1 cellular context compared by ENCODE assay signal in the genomic region with DNA sequence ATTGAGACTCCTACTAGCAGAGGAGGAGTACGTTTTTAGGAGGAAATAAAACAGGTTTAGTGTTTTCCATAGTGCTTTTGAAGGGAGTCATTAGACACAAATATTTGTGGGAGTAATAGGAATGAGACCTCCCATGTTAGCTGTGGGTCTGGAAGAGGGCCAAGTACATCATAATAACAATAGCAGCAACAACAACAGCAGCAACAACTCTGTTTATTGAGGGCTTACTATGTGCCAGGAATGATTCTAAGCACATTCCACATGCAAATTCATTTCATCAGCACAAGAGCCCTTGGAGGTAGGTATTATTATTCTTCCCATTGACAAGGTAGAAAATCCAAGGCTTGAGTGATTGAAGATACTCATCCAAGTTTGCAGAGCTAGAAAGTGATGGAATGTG.
TF ChIP-seq lines count a peak whose summit lies in the region.

No MANE protein-coding gene starts in this region.

TF ChIP-seq in WTC11, 78 proteins besides CTCF, POLR2A, EP300 and RAD21 (continued from another document):
- TF ChIP-seq, protein P1, sequence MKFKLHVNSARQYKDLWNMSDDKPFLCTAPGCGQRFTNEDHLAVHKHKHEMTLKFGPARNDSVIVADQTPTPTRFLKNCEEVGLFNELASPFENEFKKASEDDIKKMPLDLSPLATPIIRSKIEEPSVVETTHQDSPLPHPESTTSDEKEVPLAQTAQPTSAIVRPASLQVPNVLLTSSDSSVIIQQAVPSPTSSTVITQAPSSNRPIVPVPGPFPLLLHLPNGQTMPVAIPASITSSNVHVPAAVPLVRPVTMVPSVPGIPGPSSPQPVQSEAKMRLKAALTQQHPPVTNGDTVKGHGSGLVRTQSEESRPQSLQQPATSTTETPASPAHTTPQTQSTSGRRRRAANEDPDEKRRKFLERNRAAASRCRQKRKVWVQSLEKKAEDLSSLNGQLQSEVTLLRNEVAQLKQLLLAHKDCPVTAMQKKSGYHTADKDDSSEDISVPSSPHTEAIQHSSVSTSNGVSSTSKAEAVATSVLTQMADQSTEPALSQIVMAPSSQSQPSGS (CRISPR knock-in tag; IDR thresholded peaks at IDR 0.05; ENCODE audit: borderline replicate concordance, low read depth): no peak
